Comparison of ENCODE assay signal across 30 cellular contexts in the genomic region with DNA sequence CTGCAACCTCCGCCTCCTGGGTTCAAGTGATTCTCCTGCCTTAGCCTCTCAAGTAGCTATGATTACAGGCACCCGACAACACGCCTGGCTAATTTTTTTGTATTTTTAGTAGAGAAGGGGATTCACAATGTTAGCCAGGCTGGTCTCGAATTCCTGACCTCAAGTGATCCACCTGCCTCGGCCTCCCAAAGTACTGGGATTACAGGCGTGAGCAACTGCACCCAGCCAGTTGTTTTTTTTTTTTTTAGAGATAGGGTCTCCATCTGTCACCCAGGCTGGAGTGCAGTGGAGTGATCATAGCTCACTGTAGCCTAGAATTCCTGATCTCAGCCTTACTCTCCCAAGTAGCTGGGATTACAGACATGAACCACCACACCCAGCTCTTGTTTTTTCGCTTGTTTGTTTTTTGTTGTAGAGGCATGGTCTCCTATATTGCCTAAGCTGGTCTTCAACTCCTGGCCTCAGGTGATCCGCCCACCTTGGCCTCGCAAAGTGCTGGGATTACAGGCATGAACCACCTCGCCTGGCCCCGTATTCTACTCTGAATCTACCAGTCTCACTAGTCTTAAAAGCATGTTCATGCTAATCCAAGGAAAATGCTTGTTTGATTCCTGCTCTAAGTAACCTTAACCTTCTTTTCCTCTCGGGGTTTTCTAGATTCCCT. TPM values are rescaled to one million over a fixed set of nuclear protein-coding genes. Genes with fewer than 3 reads are reported as not detected.
DNase-seq lines count a peak whose midpoint lies in the region; ATAC-seq, FAIRE-seq and TF ChIP-seq lines count a peak whose summit lies in the region.
"Had no signal": no experiment of that assay in that cellular context is flagged by ENCODE, and none has a peak within 500 bp of the region (broad histone marks: within the 10 kb centered on the region; RNA-seq: fewer than 3 reads in every experiment).

No MANE protein-coding gene starts in this region.

- H3K27ac ChIP-seq in HepG2 (ENCODE audit: extremely low read length, insufficient read depth, low read length) (no peak overlapping the region), right lobe of liver (no peak overlapping the region), WERI-Rb-1 (peak overlapping the region; percentile 76), foreskin keratinocyte (peak overlapping the region; percentile 38)
- H3K27ac ChIP-seq: coronary artery, esophagus muscularis mucosa, ovary, right atrium auricular region, spleen, stomach had no signal

- H3K36me3 Mint-ChIP-seq in type B pancreatic cell, result peaks cover 4% of the 10 kb centered on the region
- no peaks in the 10 kb centered on the region for H3K36me3 Mint-ChIP-seq in glutamatergic neuron (ENCODE audit: unreplicated experiment)
- H3K36me3 Mint-ChIP-seq: natural killer cell treated with Interleukin-12 subunit alpha and Interleukin-12 subunit beta and Interleukin-15 and Interleukin-18, amount 100 ng/mL, for 72 hours had no signal

- H3K4me2 ChIP-seq in HepG2 (ENCODE audit: low read depth, low read length), result no peak overlapping the region

- TF ChIP-seq POLR2A in HepG2 (IDR thresholded peaks at IDR 0.05; ENCODE audit: insufficient read depth in 1 of 2, low read depth in 2 of 2, low read length in 2 of 2) (no peak), right lobe of liver (IDR thresholded peaks at IDR 0.05) (no peak)

- intact Hi-C loops in HepG2 (cut with micrococcal nuclease; ENCODE audit: unreplicated experiment), result no loop called here
- intact Hi-C loops in right lobe of liver (cut with DNase I), result no loop called here

- H3K4me3 Mint-ChIP-seq in type B pancreatic cell, result no peak overlapping the region
- H3K4me3 Mint-ChIP-seq in glutamatergic neuron (ENCODE audit: unreplicated experiment), result no peak overlapping the region
- H3K4me3 Mint-ChIP-seq: activated CD4-positive, alpha-beta T cell treated with anti-CD3 and anti-CD28 coated beads, Interleukin-2, amount 10 ng/mL, durations not matched to agents 24 days and 14 days; activated naive CD8-positive, alpha-beta T cell treated with anti-CD3 and anti-CD28 coated beads, Interleukin-2, amount 50 U/mL, for 24 hours; CD4-positive, CD25-positive, alpha-beta regulatory T cell; natural killer cell treated with Interleukin-12 subunit alpha and Interleukin-12 subunit beta and Interleukin-15 and Interleukin-18, amount 100 ng/mL, for 72 hours; T-helper 2 cell treated with Interferon-gamma antibody and Interleukin-4, amounts not matched to agents 5 μg/mL and 100 μg/mL, for 36 hours had no signal

- no peak for TF ChIP-seq CTCF in HepG2 (CRISPR knock-in tag; IDR thresholded peaks at IDR 0.05)
- no peak for TF ChIP-seq CTCF in right lobe of liver (IDR thresholded peaks at IDR 0.05)
- TF ChIP-seq CTCF in WERI-Rb-1 (IDR thresholded peaks at IDR 0.05; ENCODE audit: low read depth, low read length), result no peak
- TF ChIP-seq CTCF in foreskin keratinocyte (conservative IDR thresholded peaks at IDR 0.05), result no peak
- TF ChIP-seq CTCF in type B pancreatic cell (conservative IDR thresholded peaks at IDR 0.05), result no peak
- no peak for TF ChIP-seq CTCF in glutamatergic neuron (IDR thresholded peaks at IDR 0.05; ENCODE audit: partially characterized antibody, unreplicated experiment)

- H3K27ac Mint-ChIP-seq in type B pancreatic cell, result peak overlapping the region; percentile 72
- H3K27ac Mint-ChIP-seq in glutamatergic neuron (ENCODE audit: unreplicated experiment), result no peak overlapping the region
- H3K27ac Mint-ChIP-seq: activated CD4-positive, alpha-beta T cell treated with anti-CD3 and anti-CD28 coated beads, Interleukin-2, amount 10 ng/mL, durations not matched to agents 24 days and 14 days; activated naive CD8-positive, alpha-beta T cell treated with anti-CD3 and anti-CD28 coated beads, Interleukin-2, amount 50 U/mL, for 24 hours; natural killer cell treated with Interleukin-12 subunit alpha and Interleukin-12 subunit beta and Interleukin-15 and Interleukin-18, amount 100 ng/mL, for 72 hours; T-helper 2 cell treated with Interferon-gamma antibody and Interleukin-4, amounts not matched to agents 5 μg/mL and 100 μg/mL, for 36 hours had no signal

- H3K4me1 ChIP-seq in HepG2 (ENCODE audit: insufficient read depth, low read length) (peaks cover 17% of the 10 kb centered on the region), right lobe of liver (peaks cover 0 to 29% (median 10%) of the 10 kb centered on the region in 4 donors), foreskin keratinocyte (peaks cover 41% of the 10 kb centered on the region)

- BruUV-seq in HepG2 (replicated peaks; lab: Mats Ljungman, UMichigan), result no TSS peak

- H3K4me1 Mint-ChIP-seq in type B pancreatic cell (ENCODE audit: unreplicated experiment) (peaks cover 4% of the 10 kb centered on the region), glutamatergic neuron (ENCODE audit: low read depth, unreplicated experiment) (no peaks in the 10 kb centered on the region)

- no peak for TF ChIP-seq RAD21 in HepG2 (CRISPR knock-in tag; IDR thresholded peaks at IDR 0.05)

- H4K20me1 ChIP-seq in HepG2 (ENCODE audit: insufficient read depth, low read length), result no peaks in the 10 kb centered on the region

- H3K4me3 ChIP-seq in HepG2 (replicated peaks in 1 of 3; ENCODE audit: insufficient read depth in 1 of 3, low read depth in 2 of 3, low read length in 3 of 3) (no peak overlapping the region), right lobe of liver (no peak overlapping the region), WERI-Rb-1 (ENCODE audit: low read depth, low read length) (no peak overlapping the region)
- H3K4me3 ChIP-seq: coronary artery, esophagus muscularis mucosa, ovary, right atrium auricular region, spleen, stomach had no signal

- H3K36me3 ChIP-seq in HepG2 (replicated peaks in 1 of 2; ENCODE audit: control insufficient read depth in 1 of 2, insufficient read depth in 2 of 2, low read length in 2 of 2), result no peaks in the 10 kb centered on the region
- no peaks in the 10 kb centered on the region for H3K36me3 ChIP-seq in right lobe of liver
- no peaks in the 10 kb centered on the region for H3K36me3 ChIP-seq in WERI-Rb-1
- H3K36me3 ChIP-seq: esophagus muscularis mucosa, ovary, right atrium auricular region, spleen, stomach had no signal

- no peak for FAIRE-seq in HepG2 (lab: Jason Lieb, UNC)
- FAIRE-seq: A204.1, astrocyte had no signal

- H3K9ac ChIP-seq in HepG2 (ENCODE audit: insufficient read depth, low read depth, low read length), result no peak overlapping the region

- CTCF ChIA-PET in HepG2 (lab: Yijun Ruan, JAX; ENCODE audit: low intra/inter-chr PET ratio, low total read pairs), result no interaction called here

- no peaks in the 10 kb centered on the region for H3K79me2 ChIP-seq in HepG2 (ENCODE audit: insufficient read depth, low read length)

- H2AFZ ChIP-seq in HepG2 (ENCODE audit: low read length), result no peak overlapping the region

- in situ Hi-C loops in HepG2 (cut with HindIII; ENCODE audit: extremely low pct_ligation_motif_present, low pct_unique_long_range_greater_than_20kb) (no loop called here), ACHN (cut with HindIII; ENCODE audit: low pct_ligation_motif_present, low pct_unique_long_range_greater_than_20kb, low sequenced_read_pairs) (no loop called here)

- H3K9me3 ChIP-seq in HepG2 (ENCODE audit: low read length) (no peaks in the 10 kb centered on the region), right lobe of liver (no peaks in the 10 kb centered on the region), WERI-Rb-1 (ENCODE audit: severe bottlenecking) (no peaks in the 10 kb centered on the region)
- H3K9me3 ChIP-seq: esophagus muscularis mucosa, ovary, right atrium auricular region, spleen, stomach had no signal

- H3K27me3 ChIP-seq in HepG2 (ENCODE audit: control insufficient read depth in 1 of 2, insufficient read depth in 2 of 2, low read length in 2 of 2) (no peaks in the 10 kb centered on the region), right lobe of liver (no peaks in the 10 kb centered on the region), WERI-Rb-1 (ENCODE audit: insufficient read depth, low read depth, severe bottlenecking) (no peaks in the 10 kb centered on the region), foreskin keratinocyte (no peaks in the 10 kb centered on the region)
- H3K27me3 ChIP-seq: esophagus muscularis mucosa, ovary, right atrium auricular region, spleen, stomach had no signal

- no peaks in the 10 kb centered on the region for H3K9me3 Mint-ChIP-seq in type B pancreatic cell
- H3K9me3 Mint-ChIP-seq in glutamatergic neuron (ENCODE audit: unreplicated experiment), result peaks cover 2% of the 10 kb centered on the region
- H3K9me3 Mint-ChIP-seq: activated CD4-positive, alpha-beta T cell treated with anti-CD3 and anti-CD28 coated beads, Interleukin-2, amount 10 ng/mL, durations not matched to agents 24 days and 14 days; activated naive CD8-positive, alpha-beta T cell treated with anti-CD3 and anti-CD28 coated beads, Interleukin-2, amount 50 U/mL, for 24 hours; CD4-positive, CD25-positive, alpha-beta regulatory T cell; natural killer cell treated with Interleukin-12 subunit alpha and Interleukin-12 subunit beta and Interleukin-15 and Interleukin-18, amount 100 ng/mL, for 72 hours; T-helper 2 cell treated with Interferon-gamma antibody and Interleukin-4, amounts not matched to agents 5 μg/mL and 100 μg/mL, for 36 hours had no signal

- POLR2A ChIA-PET in HepG2 (lab: Yijun Ruan, JAX), result interaction anchor here (3.9 kb wide), 1 partner anchor 32 kb away, joined by 28 read pairs; a partner anchor contains a TSS

- no peak for ATAC-seq in HepG2
- no peak for ATAC-seq in right lobe of liver
- no peak for ATAC-seq in foreskin keratinocyte
- ATAC-seq: activated naive CD8-positive, alpha-beta T cell treated with anti-CD3 and anti-CD28 coated beads, Interleukin-2, amount 50 U/mL, for 24 hours; natural killer cell treated with Interleukin-12 subunit alpha and Interleukin-12 subunit beta and Interleukin-15 and Interleukin-18, amount 100 ng/mL, for 72 hours; Panc1 had no signal

- 94% methylated on average over 12 of the region's 12 CpGs for WGBS in HepG2 (ENCODE audit: low lambda C conversion rate)
- 93% methylated on average over 12 of the region's 12 CpGs for WGBS in right lobe of liver (ENCODE audit: insufficient coverage, low coverage, low lambda C conversion rate, missing lambda C conversion rate)

- DNase-seq in HepG2 (ENCODE audit: low spot score), result no peak
- DNase-seq in right lobe of liver, result no peak
- peak; percentile 72 for DNase-seq in WERI-Rb-1
- DNase-seq in foreskin keratinocyte, result no peak
- no peak for DNase-seq in type B pancreatic cell (ENCODE audit: extremely low spot score, unreplicated experiment)
- DNase-seq in glutamatergic neuron, result no peak
- no peak for DNase-seq in ACHN
- DNase-seq in stimulated activated naive CD4-positive, alpha-beta T cell (lab: John Stamatoyannopoulos, UW), result no peak
- DNase-seq: activated CD4-positive, alpha-beta T cell treated with anti-CD3 and anti-CD28 coated beads, Interleukin-2, amount 10 ng/mL, durations not matched to agents 24 days and 14 days; activated gamma-delta T cell; activated naive CD8-positive, alpha-beta T cell treated with anti-CD3 and anti-CD28 coated beads, Interleukin-2, amount 50 U/mL, for 24 hours; activated T-cell treated with anti-CD3 and anti-CD28 coated beads, Interleukin-2, amount 50 U/mL, for 1 hour; effector memory CD4-positive, alpha-beta T cell; foreskin melanocyte; NCI-H1092; NCI-H187; ovary; SHP77 treated with DMSO at 0.1 percent for 48 hours; spleen; stimulated activated CD4-positive, alpha-beta T cell treated with anti-CD3 and anti-CD28 coated beads, Interleukin-2, amount 100 ng/mL, for 24 hours; stomach had no signal

- no peaks in the 10 kb centered on the region for H3K27me3 Mint-ChIP-seq in type B pancreatic cell
- H3K27me3 Mint-ChIP-seq in glutamatergic neuron (ENCODE audit: unreplicated experiment), result no peaks in the 10 kb centered on the region
- H3K27me3 Mint-ChIP-seq: activated CD4-positive, alpha-beta T cell treated with anti-CD3 and anti-CD28 coated beads, Interleukin-2, amount 10 ng/mL, durations not matched to agents 24 days and 14 days; activated naive CD8-positive, alpha-beta T cell treated with anti-CD3 and anti-CD28 coated beads, Interleukin-2, amount 50 U/mL, for 24 hours; CD4-positive, CD25-positive, alpha-beta regulatory T cell; natural killer cell treated with Interleukin-12 subunit alpha and Interleukin-12 subunit beta and Interleukin-15 and Interleukin-18, amount 100 ng/mL, for 72 hours had no signal

- no peak for TF ChIP-seq EP300 in HepG2 (IDR thresholded peaks at IDR 0.05; ENCODE audit: low read depth in 2 of 2, low read length in 2 of 2)
- TF ChIP-seq EP300 in HepG2 (CRISPR knock-in tag; IDR thresholded peaks at IDR 0.05; ENCODE audit: borderline replicate concordance), result no peak

RNA-seq across cellular contexts. Expression of a gene that starts 31.7 kb away (rescaled TPM):
- total RNA-seq in HepG2 (2016; rRNA removed; fragmentation: Illumina TruSeq; extraction: Trizol), result 123 and 135 TPM in 2 replicates
- total RNA-seq in HepG2 (2016; cell fraction: cytosol; rRNA removed; fragmentation: Illumina TruSeq; extraction: Trizol; ENCODE audit: low read depth), result 98.8 and 127 TPM in 2 replicates
- total RNA-seq in HepG2 (2016; cell fraction: insoluble cytoplasmic fraction; rRNA removed; fragmentation: Illumina TruSeq; extraction: Trizol), result 127 and 145 TPM in 2 replicates
- total RNA-seq in HepG2 (2016; cell fraction: membrane; rRNA removed; fragmentation: Illumina TruSeq; extraction: Trizol), result 62.4 and 67.2 TPM in 2 replicates
- 136 and 152 TPM in 2 replicates for total RNA-seq in HepG2 (2016; cell fraction: nucleus; rRNA removed; fragmentation: Illumina TruSeq; extraction: Trizol)
- 44.9 and 49.4 TPM in 2 replicates for polyA plus RNA-seq in HepG2 (2011; rRNA removed)
- 17.6 and 28.4 TPM in 2 replicates for polyA plus RNA-seq in HepG2 (2011; cell fraction: cytosol; rRNA removed)
- polyA plus RNA-seq in HepG2 (2011; cell fraction: nucleus; rRNA removed), result 37.0 and 38.5 TPM in 2 replicates
- 57.6 and 63.3 TPM in 2 replicates for polyA plus RNA-seq in HepG2 (2012)
- 1.6 and 2.2 TPM in 2 replicates for polyA plus RNA-seq in HepG2 (2016; cell fraction: cytosol; fragmentation: Illumina TruSeq; extraction: Trizol; ENCODE audit: low read depth)
- 83.4 and 92.4 TPM in 2 replicates for polyA plus RNA-seq in HepG2 (2016; cell fraction: insoluble cytoplasmic fraction; fragmentation: Illumina TruSeq; extraction: Trizol; ENCODE audit: low read depth)
- 9.6 and 10.8 TPM in 2 replicates for polyA plus RNA-seq in HepG2 (2016; cell fraction: membrane; fragmentation: Illumina TruSeq; extraction: Trizol; ENCODE audit: low read depth)
- polyA plus RNA-seq in HepG2 (2016; cell fraction: nucleus; fragmentation: Illumina TruSeq; extraction: Trizol; ENCODE audit: insufficient read depth, low read depth), result 89.5 and 94.1 TPM in 2 replicates
- polyA minus RNA-seq in HepG2 (2011; rRNA and poly(A)+ RNA removed; ENCODE audit: low replicate concordance), result 16.3 and 63.5 TPM in 2 replicates
- polyA minus RNA-seq in HepG2 (2011; cell fraction: cytosol; rRNA and poly(A)+ RNA removed), result 84.7 and 102 TPM in 2 replicates
- polyA minus RNA-seq in HepG2 (2011; cell fraction: nucleus; rRNA and poly(A)+ RNA removed), result 292 and 316 TPM in 2 replicates
- 10 to 100 TPM; 19.5 to 28.0 (median 21.5) TPM for total RNA-seq in right lobe of liver
- total RNA-seq in foreskin keratinocyte, result 35.8 and 40.7 TPM in 2 replicates
- polyA plus RNA-seq in foreskin keratinocyte, result 6.5 and 8.1 TPM in 2 replicates
- 34.1 and 39.3 TPM in 2 replicates for total RNA-seq in type B pancreatic cell (ENCODE audit: low replicate concordance)
- total RNA-seq in glutamatergic neuron (ENCODE audit: unreplicated experiment), result 58.1 TPM

RNA-seq across cellular contexts. Expression of a gene that starts 32.4 kb away (rescaled TPM):
- total RNA-seq in HepG2 (2016; rRNA removed; fragmentation: Illumina TruSeq; extraction: Trizol), result 21.1 and 22.4 TPM in 2 replicates
- 13.0 and 13.5 TPM in 2 replicates for total RNA-seq in HepG2 (2016; cell fraction: cytosol; rRNA removed; fragmentation: Illumina TruSeq; extraction: Trizol; ENCODE audit: low read depth)
- total RNA-seq in HepG2 (2016; cell fraction: insoluble cytoplasmic fraction; rRNA removed; fragmentation: Illumina TruSeq; extraction: Trizol), result 20.7 and 22.3 TPM in 2 replicates
- total RNA-seq in HepG2 (2016; cell fraction: membrane; rRNA removed; fragmentation: Illumina TruSeq; extraction: Trizol), result 18.6 and 18.9 TPM in 2 replicates
- 16.1 and 23.9 TPM in 2 replicates for total RNA-seq in HepG2 (2016; cell fraction: nucleus; rRNA removed; fragmentation: Illumina TruSeq; extraction: Trizol)
- 3.9 and 4.2 TPM in 2 replicates for polyA plus RNA-seq in HepG2 (2011; rRNA removed)
- polyA plus RNA-seq in HepG2 (2011; cell fraction: cytosol; rRNA removed), result 2.7 and 4.3 TPM in 2 replicates
- 4.0 and 5.7 TPM in 2 replicates for polyA plus RNA-seq in HepG2 (2011; cell fraction: nucleus; rRNA removed)
- polyA plus RNA-seq in HepG2 (2012), result 8.4 and 10.9 TPM in 2 replicates
- polyA plus RNA-seq in HepG2 (2016; cell fraction: cytosol; fragmentation: Illumina TruSeq; extraction: Trizol; ENCODE audit: low read depth), result 12.3 and 14.0 TPM in 2 replicates
- 22.9 and 29.9 TPM in 2 replicates for polyA plus RNA-seq in HepG2 (2016; cell fraction: insoluble cytoplasmic fraction; fragmentation: Illumina TruSeq; extraction: Trizol; ENCODE audit: low read depth)
- 16.3 and 16.6 TPM in 2 replicates for polyA plus RNA-seq in HepG2 (2016; cell fraction: membrane; fragmentation: Illumina TruSeq; extraction: Trizol; ENCODE audit: low read depth)
- 18.7 and 24.5 TPM in 2 replicates for polyA plus RNA-seq in HepG2 (2016; cell fraction: nucleus; fragmentation: Illumina TruSeq; extraction: Trizol; ENCODE audit: insufficient read depth, low read depth)
- polyA minus RNA-seq in HepG2 (2011; rRNA and poly(A)+ RNA removed; ENCODE audit: low replicate concordance), result 5.4 and 7.3 TPM in 2 replicates
- 3.7 and 4.5 TPM in 2 replicates for polyA minus RNA-seq in HepG2 (2011; cell fraction: cytosol; rRNA and poly(A)+ RNA removed)
- polyA minus RNA-seq in HepG2 (2011; cell fraction: nucleus; rRNA and poly(A)+ RNA removed), result 13.8 and 15.0 TPM in 2 replicates
- total RNA-seq in right lobe of liver, result 1 to 10 TPM; 2.0 to 5.3 (median 2.5) TPM
- 5.5 and 5.7 TPM in 2 replicates for total RNA-seq in foreskin keratinocyte
- polyA plus RNA-seq in foreskin keratinocyte, result 5.1 and 6.0 TPM in 2 replicates
- 10.0 and 11.4 TPM in 2 replicates for total RNA-seq in type B pancreatic cell (ENCODE audit: low replicate concordance)
- total RNA-seq in glutamatergic neuron (ENCODE audit: unreplicated experiment), result 6.9 TPM

Comparison
In these comparisons a context has a peak if more than half of its experiments do, and no peak if none do; other contexts are left out.
1. H3K27ac ChIP-seq: peak in WERI-Rb-1 (single experiment) and foreskin keratinocyte (single experiment); none in HepG2 (single experiment) and right lobe of liver (0 of 3).